Comparison of ENCODE assay signal across 9 cellular contexts in genomic region chr20:835220-836045, GRCh38. TPM values are rescaled to one million over a fixed set of nuclear protein-coding genes. Genes with fewer than 3 reads are reported as not detected.
A peak's percentile ranks its signal among the peaks of the same experiment; 100 is the strongest.
DNase-seq lines count a peak whose midpoint lies in the region; ATAC-seq, FAIRE-seq and TF ChIP-seq lines count a peak whose summit lies in the region.
"Had no signal": no experiment of that assay in that cellular context is flagged by ENCODE, and none has a peak within 500 bp of the region (broad histone marks: within the 10 kb centered on the region; RNA-seq: fewer than 3 reads in every experiment).

No MANE protein-coding gene starts in this region.

- H3K9me3 ChIP-seq in SK-N-SH (no peaks in the 10 kb centered on the region), cardiac muscle cell (ENCODE audit: low read depth) (no peaks in the 10 kb centered on the region)
- H3K9me3 ChIP-seq: Peyer's patch had no signal

- POLR2A ChIA-PET in SK-N-SH (lab: Yijun Ruan, JAX): no interaction called here

- peaks cover 57% of the 10 kb centered on the region for H3K4me1 Mint-ChIP-seq in stimulated activated effector memory CD8-positive, alpha-beta T cell treated with anti-CD3 and anti-CD28 coated beads, Interleukin-12 subunit alpha, Interleukin-12 subunit beta, amount 100 ng/mL, for 72 hours

- TF ChIP-seq CTCF in SK-N-SH (IDR thresholded peaks at IDR 0.05) (no peak), cardiac muscle cell (IDR thresholded peaks at IDR 0.05; ENCODE audit: low read depth, low read length) (no peak)

- peak overlapping the region; percentile 81 for H3K27ac Mint-ChIP-seq in stimulated activated effector memory CD8-positive, alpha-beta T cell treated with anti-CD3 and anti-CD28 coated beads, Interleukin-12 subunit alpha, Interleukin-12 subunit beta, amount 100 ng/mL, for 72 hours

- CTCF ChIA-PET in SK-N-SH (lab: Yijun Ruan, JAX): interaction anchor here (4.2 to 8.4 kb wide), 2 partner anchors 20 to 121 kb away, joined by 11 to 59 read pairs; no protein-coding TSS in a partner anchor

- FAIRE-seq in GM19239 (lab: Jason Lieb, UNC): no peak

- H3K4me2 ChIP-seq in SK-N-SH: peak overlapping the region; percentile 70

- H3K36me3 Mint-ChIP-seq in stimulated activated effector memory CD8-positive, alpha-beta T cell treated with anti-CD3 and anti-CD28 coated beads, Interleukin-12 subunit alpha, Interleukin-12 subunit beta, amount 100 ng/mL, for 72 hours: peaks cover 27% of the 10 kb centered on the region

- H3K79me2 ChIP-seq in SK-N-SH (ENCODE audit: insufficient read depth): peaks cover 63% of the 10 kb centered on the region

- H4K20me1 ChIP-seq in SK-N-SH (ENCODE audit: insufficient read depth): no peaks in the 10 kb centered on the region

- no peak for TF ChIP-seq EP300 in SK-N-SH (IDR thresholded peaks at IDR 0.05; ENCODE audit: borderline replicate concordance in 1 of 2, low read depth in 1 of 2, low read length in 1 of 2)

- no peak overlapping the region for H3K4me3 ChIP-seq in SK-N-SH (ENCODE audit: low read depth in 2 of 2, low read length in 1 of 2)
- no peak overlapping the region for H3K4me3 ChIP-seq in cardiac muscle cell

- WGBS in SK-N-SH (ENCODE audit: low lambda C conversion rate): 94% methylated on average over 2 of the region's 3 CpGs

- DNase-seq in SK-N-SH (no peak), cardiac muscle cell (ENCODE audit: low read depth in 1 of 2, low spot score in 1 of 2) (peak in 1 of 2 donors; percentile 63), ACHN (no peak), GM19239 (ENCODE audit: insufficient read length, low spot score) (no peak)
- DNase-seq in activated CD4-positive, alpha-beta T cell treated with anti-CD3 and anti-CD28 coated beads, Interleukin-2, amount 50 U/mL, for 4 hours: peak; percentile 49 to 55
- DNase-seq in stimulated activated effector memory CD8-positive, alpha-beta T cell treated with anti-CD3 and anti-CD28 coated beads, Interleukin-12 subunit alpha, Interleukin-12 subunit beta, amount 100 ng/mL, for 72 hours (ENCODE audit: low spot score in 2 of 2): no peak
- DNase-seq: Peyer's patch had no signal

- H3K4me3 Mint-ChIP-seq in stimulated activated effector memory CD8-positive, alpha-beta T cell treated with anti-CD3 and anti-CD28 coated beads, Interleukin-12 subunit alpha, Interleukin-12 subunit beta, amount 100 ng/mL, for 72 hours: peak overlapping the region; percentile 78

- no peak overlapping the region for H2AFZ ChIP-seq in SK-N-SH (ENCODE audit: low read depth)

- H3K9me3 Mint-ChIP-seq in stimulated activated effector memory CD8-positive, alpha-beta T cell treated with anti-CD3 and anti-CD28 coated beads, Interleukin-12 subunit alpha, Interleukin-12 subunit beta, amount 100 ng/mL, for 72 hours: no peaks in the 10 kb centered on the region

- no peaks in the 10 kb centered on the region for H3K27me3 ChIP-seq in SK-N-SH (ENCODE audit: insufficient read depth)
- no peaks in the 10 kb centered on the region for H3K27me3 ChIP-seq in cardiac muscle cell
- H3K27me3 ChIP-seq: Peyer's patch had no signal

- in situ Hi-C loops in ACHN (cut with HindIII; ENCODE audit: low pct_ligation_motif_present, low pct_unique_long_range_greater_than_20kb, low sequenced_read_pairs): no loop called here

- H3K9ac ChIP-seq in SK-N-SH: no peak overlapping the region

- H3K36me3 ChIP-seq in SK-N-SH (replicated peaks in 1 of 2; ENCODE audit: control insufficient read depth in 1 of 2, insufficient read depth in 2 of 2, low read length in 1 of 2) (no peaks in the 10 kb centered on the region), cardiac muscle cell (no peaks in the 10 kb centered on the region)
- H3K36me3 ChIP-seq: Peyer's patch had no signal

- H3K27ac ChIP-seq in SK-N-SH (ENCODE audit: low read depth in 2 of 2, low read length in 1 of 2) (0 out of 4 replicates have a peak overlapping the region, but pooled peaks of 1 of the 2 experiments have one; percentile 12), cardiac muscle cell (peak overlapping the region; percentile 72)

- peaks cover 10% of the 10 kb centered on the region for H3F3A ChIP-seq in SK-N-SH (replicated peaks; ENCODE audit: insufficient read depth)

- H3K4me1 ChIP-seq in SK-N-SH (ENCODE audit: control insufficient read depth in 1 of 2, insufficient read depth in 2 of 2, low read depth in 1 of 2, low read length in 1 of 2) (peaks cover 6 to 14% of the 10 kb centered on the region in 2 experiments; a peak in 2 of 4 replicates), cardiac muscle cell (ENCODE audit: low read depth) (peaks cover 21% of the 10 kb centered on the region)

- ATAC-seq in SK-N-SH treated with all-trans-retinoic acid at 6 μM for 48 hours: no peak
- no peak for ATAC-seq in stimulated activated effector memory CD8-positive, alpha-beta T cell treated with anti-CD3 and anti-CD28 coated beads, Interleukin-12 subunit alpha, Interleukin-12 subunit beta, amount 100 ng/mL, for 72 hours
- no peak for ATAC-seq in GM18502 (IDR thresholded peaks at IDR 0.05; ENCODE audit: poor library complexity, unreplicated experiment)

- TF ChIP-seq RAD21 in SK-N-SH (IDR thresholded peaks at IDR 0.05; ENCODE audit: low read length): peak; percentile 39

- H3K9me2 ChIP-seq in SK-N-SH: no peaks in the 10 kb centered on the region

TF ChIP-seq in SK-N-SH, 30 proteins besides CTCF, POLR2A, EP300 and RAD21:
- TF ChIP-seq TAF1 (IDR thresholded peaks at IDR 0.05; ENCODE audit: borderline replicate concordance, low read depth, low read length): no peak
- no peak for TF ChIP-seq FOSL2 (IDR thresholded peaks at IDR 0.05; ENCODE audit: borderline replicate concordance, low read depth)
- TF ChIP-seq YY1 (IDR thresholded peaks at IDR 0.05; ENCODE audit: low read depth): no peak
- no peak for TF ChIP-seq EZH2phosphoT487 (IDR thresholded peaks at IDR 0.05; ENCODE audit: borderline replicate concordance, low read depth)
- TF ChIP-seq TEAD4 (IDR thresholded peaks at IDR 0.05; ENCODE audit: borderline replicate concordance, insufficient read depth): no peak
- no peak for TF ChIP-seq POLR2AphosphoS5 (IDR thresholded peaks at IDR 0.05; ENCODE audit: low read depth, low read length)
- no peak for TF ChIP-seq NFIC (IDR thresholded peaks at IDR 0.05; ENCODE audit: borderline replicate concordance)

TF ChIP-seq in SK-N-SH treated with all-trans-retinoic acid at 6 μM for 48 hours, 23 proteins besides CTCF, POLR2A, EP300 and RAD21:
- no peak for TF ChIP-seq ZNF565 (CRISPR knock-in tag; conservative IDR thresholded peaks at IDR 0.05; ENCODE audit: low read depth)
- no peak for TF ChIP-seq TCF4 (CRISPR knock-in tag; IDR thresholded peaks at IDR 0.05; ENCODE audit: borderline replicate concordance)
- no peak for TF ChIP-seq PPARA (CRISPR knock-in tag; IDR thresholded peaks at IDR 0.05; ENCODE audit: borderline replicate concordance)
- no peak for TF ChIP-seq POU6F1 (CRISPR knock-in tag; IDR thresholded peaks at IDR 0.05; ENCODE audit: borderline replicate concordance, low read depth)
- TF ChIP-seq ESRRG (CRISPR knock-in tag; IDR thresholded peaks at IDR 0.05): no peak
- no peak for TF ChIP-seq BACH2 (CRISPR knock-in tag; IDR thresholded peaks at IDR 0.05; ENCODE audit: borderline replicate concordance)
- TF ChIP-seq ZC3H10 (CRISPR knock-in tag; IDR thresholded peaks at IDR 0.05): no peak
- no peak for TF ChIP-seq ZNF8 (CRISPR knock-in tag; IDR thresholded peaks at IDR 0.05)
- no peak for TF ChIP-seq ZFP3 (CRISPR knock-in tag; IDR thresholded peaks at IDR 0.05)

RNA-seq across cellular contexts. Expression of gene FAM110A, which starts 1.9 kb away (rescaled TPM):
- polyA plus RNA-seq in SK-N-SH (2012; rRNA removed) (2.5 and 3.8 TPM in 2 replicates), cardiac muscle cell (30.2 and 40.6 TPM in 2 replicates)
- polyA plus RNA-seq in SK-N-SH (2012; cell fraction: cytosol; rRNA removed): 1.9 and 2.3 TPM in 2 replicates
- polyA plus RNA-seq in SK-N-SH (2012; cell fraction: nucleus; rRNA removed): 4.3 and 7.1 TPM in 2 replicates
- total RNA-seq in cardiac muscle cell: 22.3 and 34.4 TPM in 2 replicates

Comparison
In these comparisons a context has a peak if more than half of its experiments do, and no peak if none do; other contexts are left out.
1. DNase-seq: peak in activated CD4-positive, alpha-beta T cell treated with anti-CD3 and anti-CD28 coated beads, Interleukin-2, amount 50 U/mL, for 4 hours (2 of 2); none in SK-N-SH (single experiment), stimulated activated effector memory CD8-positive, alpha-beta T cell treated with anti-CD3 and anti-CD28 coated beads, Interleukin-12 subunit alpha, Interleukin-12 subunit beta, amount 100 ng/mL, for 72 hours (0 of 2), ACHN (single experiment) and GM19239 (single experiment).